ENCODE assay signal across 27 cellular contexts in the genomic region with DNA sequence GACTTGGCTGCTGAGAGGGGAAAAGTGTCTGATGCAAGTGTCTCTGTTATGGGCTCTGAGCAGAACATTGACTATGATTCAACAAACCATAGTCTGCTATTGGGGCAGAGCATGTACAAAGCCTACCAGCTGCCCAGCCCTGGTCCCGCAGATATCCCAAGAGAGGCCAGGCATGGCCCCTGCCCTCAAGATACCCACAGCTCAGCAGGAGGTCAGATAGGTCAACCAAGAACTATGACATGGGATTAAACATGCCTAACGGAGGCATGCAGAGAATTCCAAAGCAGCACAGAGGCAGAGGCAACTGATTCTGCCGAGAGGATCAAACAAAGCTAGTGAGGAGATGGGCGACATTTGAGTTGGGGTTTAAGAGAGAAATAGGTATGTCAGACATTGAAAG. TPM values are rescaled to one million over a fixed set of nuclear protein-coding genes. Genes with fewer than 3 reads are reported as not detected.
"Had no signal": no experiment of that assay in that cellular context is flagged by ENCODE, and none has a peak within 500 bp of the region (broad histone marks: within the 10 kb centered on the region; RNA-seq: fewer than 3 reads in every experiment).

No MANE protein-coding gene starts in this region.

- H3K36me3 ChIP-seq: gastrocnemius medialis, ovary, tibial nerve, upper lobe of right lung, vagina had no signal

- FAIRE-seq: endometrium, kidney had no signal

- H3K27me3 Mint-ChIP-seq: naive thymus-derived CD4-positive, alpha-beta T cell; stimulated activated naive CD8-positive, alpha-beta T cell treated with anti-CD3 and anti-CD28 coated beads, Interleukin-15, amount 100 ng/mL, for 72 hours had no signal

- H3K27ac ChIP-seq: gastrocnemius medialis, ovary, testis, tibial nerve, upper lobe of right lung, vagina had no signal

- DNase-seq: cortex of kidney; effector CD8-positive, alpha-beta T cell; gastrocnemius medialis; kidney; left cardiac atrium; left ventricle myocardium superior; mesenchymal stem cell; naive thymus-derived CD4-positive, alpha-beta T cell; nephron progenitor cell; ovary; right cardiac atrium; stimulated activated CD4-positive, alpha-beta T cell treated with anti-CD3 and anti-CD28 coated beads, Interleukin-4, amount 100 ng/mL, for 1 hour; stimulated activated CD8-positive, alpha-beta memory T cell treated with anti-CD3 and anti-CD28 coated beads, Interleukin-4, amount 100 ng/mL, for 48 hours; stimulated activated naive CD8-positive, alpha-beta T cell treated with anti-CD3 and anti-CD28 coated beads, Interleukin-15, amount 100 ng/mL, for 72 hours; testis; upper lobe of right lung had no signal

- H3K4me3 Mint-ChIP-seq: naive thymus-derived CD4-positive, alpha-beta T cell; nephron progenitor cell; stimulated activated effector memory CD8-positive, alpha-beta T cell treated with anti-CD3 and anti-CD28 coated beads, Interleukin-12 subunit alpha, Interleukin-12 subunit beta, amount 100 ng/mL, for 72 hours; stimulated activated naive CD8-positive, alpha-beta T cell treated with anti-CD3 and anti-CD28 coated beads, Interleukin-15, amount 100 ng/mL, for 72 hours had no signal

- H3K27me3 ChIP-seq: dorsolateral prefrontal cortex, gastrocnemius medialis, ovary, testis, tibial nerve, upper lobe of right lung, vagina had no signal

- H3K9me3 Mint-ChIP-seq: naive thymus-derived CD4-positive, alpha-beta T cell; nephron progenitor cell; stimulated activated effector memory CD8-positive, alpha-beta T cell treated with anti-CD3 and anti-CD28 coated beads, Interleukin-12 subunit alpha, Interleukin-12 subunit beta, amount 100 ng/mL, for 72 hours; stimulated activated naive CD8-positive, alpha-beta T cell treated with anti-CD3 and anti-CD28 coated beads, Interleukin-15, amount 100 ng/mL, for 72 hours had no signal

- H3K4me3 ChIP-seq: dorsolateral prefrontal cortex, gastrocnemius medialis, lung, ovary, smooth muscle cell, testis, tibial nerve, upper lobe of right lung, vagina had no signal

- H3K27ac Mint-ChIP-seq: naive thymus-derived CD4-positive, alpha-beta T cell; nephron progenitor cell; stimulated activated effector memory CD8-positive, alpha-beta T cell treated with anti-CD3 and anti-CD28 coated beads, Interleukin-12 subunit alpha, Interleukin-12 subunit beta, amount 100 ng/mL, for 72 hours had no signal

- H3K4me1 Mint-ChIP-seq: stimulated activated effector memory CD8-positive, alpha-beta T cell treated with anti-CD3 and anti-CD28 coated beads, Interleukin-12 subunit alpha, Interleukin-12 subunit beta, amount 100 ng/mL, for 72 hours; stimulated activated naive CD8-positive, alpha-beta T cell treated with anti-CD3 and anti-CD28 coated beads, Interleukin-15, amount 100 ng/mL, for 72 hours had no signal

- H3K4me2 ChIP-seq: smooth muscle cell had no signal

- ATAC-seq: esophagus mucosa; gastrocnemius medialis; left cardiac atrium; left ventricle myocardium superior; naive thymus-derived CD4-positive, alpha-beta T cell; right cardiac atrium; stimulated activated effector memory CD8-positive, alpha-beta T cell treated with anti-CD3 and anti-CD28 coated beads, Interleukin-12 subunit alpha, Interleukin-12 subunit beta, amount 100 ng/mL, for 72 hours; stimulated activated naive CD8-positive, alpha-beta T cell treated with anti-CD3 and anti-CD28 coated beads, Interleukin-15, amount 100 ng/mL, for 72 hours; upper lobe of right lung had no signal

- H3K9me3 ChIP-seq: gastrocnemius medialis, ovary, testis, upper lobe of right lung, vagina had no signal

- H3K4me1 ChIP-seq: gastrocnemius medialis, testis, tibial nerve, upper lobe of right lung, vagina had no signal

RNA-seq across cellular contexts. Expression of a gene that starts 39.9 kb away (rescaled TPM):
- total RNA-seq: esophagus mucosa; fibroblast of lung; gastrocnemius medialis; kidney; left cardiac atrium; left ventricle myocardium superior; naive thymus-derived CD4-positive, alpha-beta T cell; posterior vena cava; smooth muscle cell; subcutaneous adipose tissue; tibial nerve; upper lobe of right lung had no signal
- polyA plus RNA-seq: naive thymus-derived CD4-positive, alpha-beta T cell; ovary; smooth muscle cell had no signal
